8 cellular contexts compared by ENCODE assay signal in genomic region chr11:68839953-68840641, GRCh38. TPM values are rescaled to one million over a fixed set of nuclear protein-coding genes. Genes with fewer than 3 reads are reported as not detected.
A peak's percentile ranks its signal among the peaks of the same experiment; 100 is the strongest.
DNase-seq lines count a peak whose midpoint lies in the region; ATAC-seq, FAIRE-seq and TF ChIP-seq lines count a peak whose summit lies in the region.

No MANE protein-coding gene starts in this region.

- TF ChIP-seq CTCF in Peyer's patch (IDR thresholded peaks at IDR 0.05) (no peak), bronchial epithelial cell (IDR thresholded peaks at IDR 0.05; ENCODE audit: insufficient read depth, low read length, severe bottlenecking) (no peak), upper lobe of right lung (IDR thresholded peaks at IDR 0.05) (no peak)

- H3K9me3 ChIP-seq in BLaER1, result no peaks in the 10 kb centered on the region
- H3K9me3 ChIP-seq in Peyer's patch, result no peaks in the 10 kb centered on the region
- H3K9me3 ChIP-seq in upper lobe of right lung, result no peaks in the 10 kb centered on the region

- peak in 2 of 3 donors; percentile 53 to 65 for DNase-seq in Peyer's patch
- no peak for DNase-seq in bronchial epithelial cell (ENCODE audit: low read depth)
- DNase-seq in memory B cell (ENCODE audit: low spot score in 2 of 2), result no peak
- no peak for DNase-seq in upper lobe of right lung
- no peak for DNase-seq in NCI-H187 (lab: John Stamatoyannopoulos, UW)
- no peak for DNase-seq in stimulated activated CD4-positive, alpha-beta T cell treated with anti-CD3 and anti-CD28 coated beads, Interleukin-12 subunit alpha, Interleukin-12 subunit beta, amount 100 ng/mL, for 4 hours

- peak; percentile 3 for ATAC-seq in GM19455 (IDR thresholded peaks at IDR 0.05; ENCODE audit: unreplicated experiment)
- ATAC-seq in memory B cell (ENCODE audit: low read depth), result peak; percentile 1
- ATAC-seq in upper lobe of right lung, result no peak

- no peaks in the 10 kb centered on the region for H3K9me3 Mint-ChIP-seq in memory B cell

- FAIRE-seq in bronchial epithelial cell (lab: Jason Lieb, UNC), result no peak

- H4K20me1 ChIP-seq in BLaER1, result peaks cover 25% of the 10 kb centered on the region

- no peaks in the 10 kb centered on the region for H3K36me3 Mint-ChIP-seq in memory B cell

- peak overlapping the region; percentile 91 for H3K9ac ChIP-seq in BLaER1

- H3K27me3 Mint-ChIP-seq in memory B cell, result no peaks in the 10 kb centered on the region

- H3K4me1 ChIP-seq in BLaER1, result peaks cover 81% of the 10 kb centered on the region
- peaks cover 5 to 71% (median 18%) of the 10 kb centered on the region in 4 donors for H3K4me1 ChIP-seq in Peyer's patch
- peaks cover 68% of the 10 kb centered on the region for H3K4me1 ChIP-seq in upper lobe of right lung

- peak overlapping the region; percentile 83 for H3K27ac Mint-ChIP-seq in memory B cell

- H3K27me3 ChIP-seq in BLaER1 (no peaks in the 10 kb centered on the region), Peyer's patch (no peaks in the 10 kb centered on the region), bronchial epithelial cell (ENCODE audit: control insufficient read depth, insufficient read depth, low read length) (no peaks in the 10 kb centered on the region), upper lobe of right lung (no peaks in the 10 kb centered on the region)

- H3K4me2 ChIP-seq in BLaER1, result peak overlapping the region; percentile 98

- H3K36me3 ChIP-seq in BLaER1 (0 out of 2 replicates have a peak, but pooled peaks cover 10% of the 10 kb centered on the region), Peyer's patch (no peaks in the 10 kb centered on the region), bronchial epithelial cell (ENCODE audit: control insufficient read depth, insufficient read depth, low read length) (peaks cover 2% of the 10 kb centered on the region), upper lobe of right lung (no peaks in the 10 kb centered on the region)

- H3K27ac ChIP-seq in BLaER1 (peak overlapping the region; percentile 96), Peyer's patch (peak overlapping the region; percentile 92 to 99 (median 96)), upper lobe of right lung (peak overlapping the region; percentile 90)

- intact Hi-C loops in upper lobe of right lung (cut with DNase I), result no loop called here

- no peak for TF ChIP-seq POLR2A in Peyer's patch (IDR thresholded peaks at IDR 0.05)

- H3K4me3 ChIP-seq in BLaER1 (peak overlapping the region; percentile 93), Peyer's patch (peak overlapping the region; percentile 58 to 97 (median 89)), bronchial epithelial cell (ENCODE audit: low read depth, low read length) (peak overlapping the region; percentile 62), upper lobe of right lung (peak overlapping the region; percentile 94)

- H3K4me3 Mint-ChIP-seq in memory B cell, result peak overlapping the region; percentile 88

- H3K4me1 Mint-ChIP-seq in memory B cell, result peaks cover 23% of the 10 kb centered on the region

RNA-seq across cellular contexts. Expression of gene CPT1A, which starts 1.6 kb away (rescaled TPM):
- total RNA-seq in Peyer's patch (100 to 1,000 TPM in 3 of 4 donors, 10 to 100 TPM in 1; 80.6 to 372 (median 118) TPM), bronchial epithelial cell (29.2 and 35.3 TPM in 2 replicates), upper lobe of right lung (76.4 TPM)

Comparison
In these comparisons a context has a peak if more than half of its experiments do, and no peak if none do; other contexts are left out.
1. DNase-seq: peak in Peyer's patch (2 of 3); none in bronchial epithelial cell (single experiment), memory B cell (0 of 2), upper lobe of right lung (single experiment), NCI-H187 (0 of 2) and stimulated activated CD4-positive, alpha-beta T cell treated with anti-CD3 and anti-CD28 coated beads, Interleukin-12 subunit alpha, Interleukin-12 subunit beta, amount 100 ng/mL, for 4 hours (single experiment).
2. Peak in every context shown above with its lines, with median percentiles within 50 percentile points of each other: H3K27ac ChIP-seq and H3K4me3 ChIP-seq.